ENCODE assay signal across 1 cellular context in the genomic region with DNA sequence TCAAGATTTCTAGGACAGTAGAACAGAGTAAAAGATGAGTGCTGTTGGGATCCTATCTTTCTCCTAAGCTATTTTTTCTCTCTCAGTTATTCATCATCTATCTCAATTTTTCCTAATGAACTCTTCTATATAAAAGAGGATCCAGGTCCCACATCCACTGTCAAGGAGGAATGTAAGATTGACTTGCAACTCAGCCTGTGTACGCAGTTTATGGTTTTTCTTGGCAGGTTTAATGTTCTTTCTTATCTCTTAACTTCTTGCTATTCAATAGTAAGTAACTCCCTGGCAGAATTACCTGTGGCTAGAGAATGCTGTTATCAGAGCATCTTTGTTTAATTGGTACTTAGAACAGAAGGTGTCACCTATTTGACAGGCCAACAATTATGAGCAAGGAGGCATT.
TF ChIP-seq lines count a peak whose summit lies in the region.

No MANE protein-coding gene starts in this region.

TF ChIP-seq in SK-N-SH, 30 proteins besides CTCF, POLR2A, EP300 and RAD21 (continued from another document):
- TF ChIP-seq, protein P1, sequence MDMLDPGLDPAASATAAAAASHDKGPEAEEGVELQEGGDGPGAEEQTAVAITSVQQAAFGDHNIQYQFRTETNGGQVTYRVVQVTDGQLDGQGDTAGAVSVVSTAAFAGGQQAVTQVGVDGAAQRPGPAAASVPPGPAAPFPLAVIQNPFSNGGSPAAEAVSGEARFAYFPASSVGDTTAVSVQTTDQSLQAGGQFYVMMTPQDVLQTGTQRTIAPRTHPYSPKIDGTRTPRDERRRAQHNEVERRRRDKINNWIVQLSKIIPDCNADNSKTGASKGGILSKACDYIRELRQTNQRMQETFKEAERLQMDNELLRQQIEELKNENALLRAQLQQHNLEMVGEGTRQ (IDR thresholded peaks at IDR 0.05; ENCODE audit: borderline replicate concordance, low read depth, low read length), result no peak
- TF ChIP-seq FOXJ3 (CRISPR knock-in tag; IDR thresholded peaks at IDR 0.05), result no peak
- no peak for TF ChIP-seq MEF2A (IDR thresholded peaks at IDR 0.05; ENCODE audit: borderline replicate concordance, low read depth)
- no peak for TF ChIP-seq FOXM1 (IDR thresholded peaks at IDR 0.05; ENCODE audit: low read depth)
- TF ChIP-seq RXRA (IDR thresholded peaks at IDR 0.05; ENCODE audit: borderline replicate concordance, low read depth), result no peak
